ENCODE assay signal across 25 cellular contexts in the genomic region with DNA sequence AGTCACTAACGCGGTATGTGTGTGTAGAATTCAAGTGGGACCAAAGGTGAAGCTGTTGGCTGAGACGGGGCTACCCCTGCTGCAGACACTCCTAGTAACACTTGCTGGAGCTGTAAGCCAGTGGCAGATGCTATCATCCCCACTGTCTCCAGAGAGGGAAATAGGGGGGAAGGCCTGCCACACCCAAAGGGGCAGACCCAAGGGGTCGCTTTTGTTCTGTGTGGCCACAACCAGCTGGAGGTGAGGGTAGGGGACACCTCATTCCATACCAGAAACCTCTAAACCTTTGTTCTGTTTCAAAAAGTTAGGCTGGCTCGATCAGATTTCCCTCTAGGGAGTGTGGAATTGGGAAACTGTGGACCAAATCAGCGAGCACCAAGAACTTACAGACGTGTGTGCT. TPM values are rescaled to one million over a fixed set of nuclear protein-coding genes. Genes with fewer than 3 reads are reported as not detected.
DNase-seq lines count a peak whose midpoint lies in the region; ATAC-seq, FAIRE-seq and TF ChIP-seq lines count a peak whose summit lies in the region.
"Had no signal": no experiment of that assay in that cellular context is flagged by ENCODE, and none has a peak within 500 bp of the region (broad histone marks: within the 10 kb centered on the region; RNA-seq: fewer than 3 reads in every experiment).

No MANE protein-coding gene starts in this region.

- H2AFZ ChIP-seq in endothelial cell of umbilical vein (ENCODE audit: low read depth, low read length) = no peak overlapping the region

- H3K79me2 ChIP-seq in endothelial cell of umbilical vein (ENCODE audit: control insufficient read depth, insufficient read depth, low read length) = no peaks in the 10 kb centered on the region

- TF ChIP-seq CTCF in endothelial cell of umbilical vein (IDR thresholded peaks at IDR 0.05; ENCODE audit: extremely low read depth in 1 of 2, insufficient read depth in 1 of 2, low read depth in 1 of 2, low read length in 2 of 2) = no peak
- no peak for TF ChIP-seq CTCF in uterus (IDR thresholded peaks at IDR 0.05)

- peaks cover 25% of the 10 kb centered on the region for H3K4me1 ChIP-seq in endothelial cell of umbilical vein (ENCODE audit: control insufficient read depth, extremely low read depth, insufficient read depth, low read length)
- peaks cover 0 to 7% of the 10 kb centered on the region in 2 donors for H3K4me1 ChIP-seq in uterus

- peaks cover 4% of the 10 kb centered on the region for H3K4me1 Mint-ChIP-seq in memory B cell

- no peaks in the 10 kb centered on the region for H3K27me3 Mint-ChIP-seq in memory B cell
- H3K27me3 Mint-ChIP-seq: naive thymus-derived CD4-positive, alpha-beta T cell had no signal

- H3K4me3 ChIP-seq in endothelial cell of umbilical vein (replicated peaks in 1 of 3; ENCODE audit: insufficient read depth in 1 of 3, low read depth in 1 of 3, low read length in 3 of 3) = no peak overlapping the region
- no peak overlapping the region for H3K4me3 ChIP-seq in uterus

- peak overlapping the region; percentile 42 for H3K27ac Mint-ChIP-seq in memory B cell

- peaks cover 18% of the 10 kb centered on the region for H3K36me3 Mint-ChIP-seq in memory B cell

- ATAC-seq in Right ventricle myocardium superior (ENCODE audit: poor library complexity) = peak; percentile 4
- no peak for ATAC-seq in Right ventricle myocardium inferior
- no peak for ATAC-seq in memory B cell (ENCODE audit: low read depth)
- no peak for ATAC-seq in GM21529 (IDR thresholded peaks at IDR 0.05; ENCODE audit: unreplicated experiment)
- no peak for ATAC-seq in GM18498 (IDR thresholded peaks at IDR 0.05; ENCODE audit: unreplicated experiment)
- ATAC-seq: foreskin keratinocyte; HepG2; naive thymus-derived CD4-positive, alpha-beta T cell had no signal

- DNase-seq in Right ventricle myocardium superior (no peak), Right ventricle myocardium inferior (ENCODE audit: missing footprints) (no peak), endothelial cell of umbilical vein (ENCODE audit: low read depth, low spot score) (no peak), memory B cell (ENCODE audit: low spot score in 2 of 2) (no peak), uterus (no peak), NCI-H446 (lab: John Stamatoyannopoulos, UW) (no peak)
- DNase-seq: ACHN; activated CD4-positive, alpha-beta T cell treated with anti-CD3 and anti-CD28 coated beads for 1 hour; activated effector memory CD4-positive, alpha-beta T cell treated with anti-CD3 and anti-CD28 coated beads, Interleukin-2, amount 50 U/mL, for 16 hours; C1 segment of cervical spinal cord; caudate nucleus; erythroblast; foreskin keratinocyte; mammary epithelial cell; naive thymus-derived CD4-positive, alpha-beta T cell; NCI-H1048; NCI-H187 treated with DMSO at 0.1 percent for 48 hours; NCI-H748 treated with DMSO at 0.1 percent for 48 hours had no signal

- POLR2A ChIA-PET in endothelial cell of umbilical vein (lab: Charles Lee) = no interaction called here

- no peak overlapping the region for H3K4me2 ChIP-seq in endothelial cell of umbilical vein (ENCODE audit: insufficient read depth, low read length)

- no peak for FAIRE-seq in endothelial cell of umbilical vein (lab: Jason Lieb, UNC)
- FAIRE-seq: H1, HepG2, keratinocyte had no signal

- H3K27me3 ChIP-seq in endothelial cell of umbilical vein (ENCODE audit: control insufficient read depth in 2 of 2, insufficient read depth in 2 of 2, low read length in 2 of 2) (no peaks in the 10 kb centered on the region), uterus (no peaks in the 10 kb centered on the region)
- H3K27me3 ChIP-seq: foreskin keratinocyte had no signal

- H3K36me3 ChIP-seq in endothelial cell of umbilical vein (ENCODE audit: control insufficient read depth in 2 of 2, extremely low read depth in 1 of 2, insufficient read depth in 2 of 2, low read length in 2 of 2) (peaks cover 10 to 20% of the 10 kb centered on the region in 2 experiments), uterus (no peaks in the 10 kb centered on the region)

- H3K27ac ChIP-seq in endothelial cell of umbilical vein (ENCODE audit: insufficient read depth, low read depth, low read length) = peak overlapping the region; percentile 7
- peak overlapping the region; percentile 24 to 29 for H3K27ac ChIP-seq in uterus
- H3K27ac ChIP-seq: foreskin keratinocyte had no signal

- TF ChIP-seq POLR2A in endothelial cell of umbilical vein (IDR thresholded peaks at IDR 0.05; ENCODE audit: low read depth, low read length) = no peak
- TF ChIP-seq POLR2A in uterus (IDR thresholded peaks at IDR 0.05) = no peak

- no peaks in the 10 kb centered on the region for H3K9me3 Mint-ChIP-seq in memory B cell
- H3K9me3 Mint-ChIP-seq: naive thymus-derived CD4-positive, alpha-beta T cell had no signal

- H3K9me1 ChIP-seq in endothelial cell of umbilical vein (replicated peaks; ENCODE audit: control insufficient read depth, extremely low read depth, insufficient read depth, low read length) = no peaks in the 10 kb centered on the region

- H3K9me3 ChIP-seq in endothelial cell of umbilical vein (replicated peaks; ENCODE audit: control insufficient read depth, insufficient read depth, low read length) (no peaks in the 10 kb centered on the region), uterus (no peaks in the 10 kb centered on the region)

- intact Hi-C loops in Right ventricle myocardium superior (cut with DNase I) (loop anchor here (10.0 kb wide), 1 partner anchor 124 kb away; a partner anchor contains a TSS), Right ventricle myocardium inferior (cut with DNase I) (no loop called here), endothelial cell of umbilical vein (cut with micrococcal nuclease) (no loop called here), uterus (cut with DNase I; ENCODE audit: low total_unique reads) (loop anchor here (5.0 kb wide), 1 partner anchor 98 kb away; no protein-coding TSS in a partner anchor)

- H4K20me1 ChIP-seq in endothelial cell of umbilical vein (replicated peaks; ENCODE audit: control insufficient read depth, extremely low read depth, insufficient read depth, low read length) = no peaks in the 10 kb centered on the region

- H3K9ac ChIP-seq in endothelial cell of umbilical vein (replicated peaks; ENCODE audit: extremely low read depth, insufficient read depth, low read length) = peak overlapping the region; percentile 1

- no peak overlapping the region for H3K4me3 Mint-ChIP-seq in memory B cell
- H3K4me3 Mint-ChIP-seq: naive thymus-derived CD4-positive, alpha-beta T cell had no signal

- BruUV-seq in endothelial cell of umbilical vein (replicated peaks; lab: Mats Ljungman, UMichigan) = no TSS peak

- dilution Hi-C loops in endothelial cell of umbilical vein (cut with MboI; ENCODE audit: extremely low pct_ligation_motif_present, low sequenced_read_pairs) = loop anchor here (10.0 kb wide), 1 partner anchor 106 kb away; no protein-coding TSS in a partner anchor

- CTCF ChIA-PET in endothelial cell of umbilical vein (lab: Charles Lee) = interaction anchor here (0.9 to 9.0 kb wide), 8 partner anchors 8 to 214 kb away, joined by 3 to 191 read pairs (median 3); a partner anchor contains a TSS

RNA-seq across cellular contexts. Expression of a gene that starts 15.3 kb away (rescaled TPM):
- total RNA-seq in Right ventricle myocardium superior = 17.1 TPM
- 17.2 TPM for total RNA-seq in Right ventricle myocardium inferior
- 7.8 and 7.9 TPM in 2 replicates for total RNA-seq in endothelial cell of umbilical vein
- 2.1 and 3.2 TPM in 2 replicates for polyA plus RNA-seq in endothelial cell of umbilical vein
- polyA plus RNA-seq in endothelial cell of umbilical vein (2011; cell fraction: cytosol; rRNA removed) = 5.9 and 6.4 TPM in 2 replicates
- 3.5 and 5.7 TPM in 2 replicates for polyA plus RNA-seq in endothelial cell of umbilical vein (2011; cell fraction: nucleus; rRNA removed)
- 4.9 and 6.6 TPM in 2 replicates for polyA plus RNA-seq in endothelial cell of umbilical vein (2012)
- polyA minus RNA-seq in endothelial cell of umbilical vein = 3.5 and 3.7 TPM in 2 replicates
- 3.4 TPM for polyA minus RNA-seq in endothelial cell of umbilical vein (2011; cell fraction: cytosol; rRNA and poly(A)+ RNA removed)
- 2.2 and 3.5 TPM in 2 replicates for polyA minus RNA-seq in endothelial cell of umbilical vein (2011; cell fraction: nucleus; rRNA and poly(A)+ RNA removed)
- 1 to 10 TPM in 2 of 4 donors, not detected in 2; 2.4 to 3.4 TPM for total RNA-seq in uterus

RNA-seq across cellular contexts. Expression of a gene that starts 20.1 kb away (rescaled TPM):
- 11.5 TPM for total RNA-seq in Right ventricle myocardium superior
- total RNA-seq in Right ventricle myocardium inferior = 7.9 TPM
- 51.1 and 52.6 TPM in 2 replicates for total RNA-seq in endothelial cell of umbilical vein
- 23.2 and 26.0 TPM in 2 replicates for polyA plus RNA-seq in endothelial cell of umbilical vein
- polyA plus RNA-seq in endothelial cell of umbilical vein (2011; cell fraction: cytosol; rRNA removed) = 11.9 and 17.8 TPM in 2 replicates
- polyA plus RNA-seq in endothelial cell of umbilical vein (2011; cell fraction: nucleus; rRNA removed) = 191 and 204 TPM in 2 replicates
- 33.0 and 35.2 TPM in 2 replicates for polyA plus RNA-seq in endothelial cell of umbilical vein (2012)
- 24.1 and 26.7 TPM in 2 replicates for polyA minus RNA-seq in endothelial cell of umbilical vein
- 3.0 TPM for polyA minus RNA-seq in endothelial cell of umbilical vein (2011; cell fraction: cytosol; rRNA and poly(A)+ RNA removed)
- 39.1 and 53.2 TPM in 2 replicates for polyA minus RNA-seq in endothelial cell of umbilical vein (2011; cell fraction: nucleus; rRNA and poly(A)+ RNA removed)
- 10 to 100 TPM in 2 of 4 donors, 1 to 10 TPM in 2; 3.1 to 21.6 (median 12.6) TPM for total RNA-seq in uterus

RNA-seq across cellular contexts. Expression of a gene that starts 24.3 kb away (rescaled TPM):
- total RNA-seq in Right ventricle myocardium superior (50.3 TPM), Right ventricle myocardium inferior (49.3 TPM), endothelial cell of umbilical vein (1.9 and 2.4 TPM in 2 replicates), uterus (1 to 10 TPM in 3 of 4 donors, not detected in 1; 1.5 to 8.3 (median 1.7) TPM)
- polyA plus RNA-seq in endothelial cell of umbilical vein = 0.40 and 0.47 TPM in 2 replicates
- polyA plus RNA-seq in endothelial cell of umbilical vein (2011; cell fraction: cytosol; rRNA removed) = 0.28 and 0.48 TPM in 2 replicates
- polyA plus RNA-seq in endothelial cell of umbilical vein (2011; cell fraction: nucleus; rRNA removed) = 0.64 and 0.71 TPM in 2 replicates
- polyA plus RNA-seq in endothelial cell of umbilical vein (2012) = 0.12 TPM in 2 replicates
- polyA minus RNA-seq in endothelial cell of umbilical vein = 0.12 and 0.38 TPM in 2 replicates
- 1.0 TPM for polyA minus RNA-seq in endothelial cell of umbilical vein (2011; cell fraction: cytosol; rRNA and poly(A)+ RNA removed)
- 0.38 and 0.91 TPM in 2 replicates for polyA minus RNA-seq in endothelial cell of umbilical vein (2011; cell fraction: nucleus; rRNA and poly(A)+ RNA removed)

RNA-seq across cellular contexts. Expression of a gene that starts 29.5 kb away (rescaled TPM):
- 0.70 TPM for total RNA-seq in Right ventricle myocardium superior
- 1.2 TPM for total RNA-seq in Right ventricle myocardium inferior
- total RNA-seq in endothelial cell of umbilical vein = not detected in 2 replicates
- polyA plus RNA-seq in endothelial cell of umbilical vein = 0.06 TPM in 1 of 2 replicates, not detected in the other
- not detected in 2 replicates for polyA plus RNA-seq in endothelial cell of umbilical vein (2011; cell fraction: cytosol; rRNA removed)
- 0.11 TPM in 1 of 2 replicates, not detected in the other for polyA plus RNA-seq in endothelial cell of umbilical vein (2011; cell fraction: nucleus; rRNA removed)
- polyA plus RNA-seq in endothelial cell of umbilical vein (2012) = not detected in 2 replicates
- polyA minus RNA-seq in endothelial cell of umbilical vein = 0.21 and 0.51 TPM in 2 replicates
- not detected for polyA minus RNA-seq in endothelial cell of umbilical vein (2011; cell fraction: cytosol; rRNA and poly(A)+ RNA removed)
- 0.53 and 0.67 TPM in 2 replicates for polyA minus RNA-seq in endothelial cell of umbilical vein (2011; cell fraction: nucleus; rRNA and poly(A)+ RNA removed)
- total RNA-seq in uterus = 1 to 10 TPM in 2 of 4 donors, not detected in 2; 1.3 to 5.6 TPM
- total RNA-seq: LHCN-M2, mammary epithelial cell, osteoblast had no signal
- polyA plus RNA-seq: keratinocyte, mammary epithelial cell had no signal

RNA-seq across cellular contexts. Expression of a gene that starts 36.1 kb away (rescaled TPM):
- not detected for total RNA-seq in Right ventricle myocardium superior
- total RNA-seq in Right ventricle myocardium inferior = not detected
- total RNA-seq in endothelial cell of umbilical vein = not detected in 2 replicates
- not detected in 2 replicates for polyA plus RNA-seq in endothelial cell of umbilical vein
- not detected in 2 replicates for polyA plus RNA-seq in endothelial cell of umbilical vein (2011; cell fraction: cytosol; rRNA removed)
- not detected in 2 replicates for polyA plus RNA-seq in endothelial cell of umbilical vein (2011; cell fraction: nucleus; rRNA removed)
- not detected in 2 replicates for polyA plus RNA-seq in endothelial cell of umbilical vein (2012)
- polyA minus RNA-seq in endothelial cell of umbilical vein = 0.11 TPM in 1 of 2 replicates, not detected in the other
- 7.2 TPM for polyA minus RNA-seq in endothelial cell of umbilical vein (2011; cell fraction: cytosol; rRNA and poly(A)+ RNA removed)
- not detected in 2 replicates for polyA minus RNA-seq in endothelial cell of umbilical vein (2011; cell fraction: nucleus; rRNA and poly(A)+ RNA removed)
- 1 to 10 TPM in 2 of 4 donors, under 1 TPM in 1, not detected in 1; 0.30 to 5.5 (median 1.0) TPM for total RNA-seq in uterus
- total RNA-seq: foreskin keratinocyte, H1, LHCN-M2, mammary epithelial cell, osteoblast had no signal
- polyA plus RNA-seq: foreskin keratinocyte; H1; keratinocyte; mammary epithelial cell; naive thymus-derived CD4-positive, alpha-beta T cell had no signal

Comparison
In these comparisons a context has a peak if more than half of its experiments do, and no peak if none do; other contexts are left out.
1. intact Hi-C loops: an anchor here in Right ventricle myocardium superior (10.0 kb wide) and uterus (5.0 kb wide); none called in Right ventricle myocardium inferior and endothelial cell of umbilical vein.